Comparison of ENCODE assay signal across 10 cellular contexts in genomic region chr10:107914450-107915276, GRCh38.
DNase-seq lines count a peak whose midpoint lies in the region; ATAC-seq and TF ChIP-seq lines count a peak whose summit lies in the region.
"Had no signal": no experiment of that assay in that cellular context is flagged by ENCODE, and none has a peak within 500 bp of the region (broad histone marks: within the 10 kb centered on the region; RNA-seq: fewer than 3 reads in every experiment).

No MANE protein-coding gene starts in this region.

- ATAC-seq in HG03159 (IDR thresholded peaks at IDR 0.05; ENCODE audit: unreplicated experiment) (peak; percentile 45), HG03280 (IDR thresholded peaks at IDR 0.05; ENCODE audit: unreplicated experiment) (no peak), GM19035 (IDR thresholded peaks at IDR 0.05; ENCODE audit: unreplicated experiment) (no peak)
- ATAC-seq: activated naive CD8-positive, alpha-beta T cell treated with anti-CD3 and anti-CD28 coated beads, Interleukin-2, amount 50 U/mL, for 24 hours had no signal

- H3K36me3 ChIP-seq in ACC112 (ENCODE audit: insufficient read depth, low read length) (no peaks in the 10 kb centered on the region), muscle layer of duodenum (ENCODE audit: control insufficient read depth in 1 of 2, insufficient read depth in 2 of 2, low read length in 2 of 2) (no peaks in the 10 kb centered on the region)

- no peaks in the 10 kb centered on the region for H3K9me3 ChIP-seq in muscle layer of duodenum (ENCODE audit: control insufficient read depth in 1 of 2, low read length in 2 of 2)

- H3K4me1 ChIP-seq in ACC112 (ENCODE audit: control insufficient read depth, insufficient read depth, low read length, unreplicated experiment) (no peaks in the 10 kb centered on the region), muscle layer of duodenum (ENCODE audit: control insufficient read depth in 1 of 2, insufficient read depth in 2 of 2, low read length in 2 of 2) (peaks cover 0 to 9% of the 10 kb centered on the region in 2 donors)

- DNase-seq in epithelial cell of esophagus (ENCODE audit: low read depth) (peak; percentile 10), DMS79 treated with DMSO at 0.1 percent for 48 hours (lab: John Stamatoyannopoulos, UW) (no peak), amniotic stem cell (lab: John Stamatoyannopoulos, UW) (no peak)
- DNase-seq: activated naive CD8-positive, alpha-beta T cell treated with anti-CD3 and anti-CD28 coated beads, Interleukin-2, amount 50 U/mL, for 24 hours had no signal

- no peaks in the 10 kb centered on the region for H3K79me2 ChIP-seq in ACC112 (ENCODE audit: control insufficient read depth, insufficient read depth, low read length, unreplicated experiment)

- H3K27ac ChIP-seq in ACC112 (ENCODE audit: low read depth, low read length), result no peak overlapping the region
- no peak overlapping the region for H3K27ac ChIP-seq in muscle layer of duodenum (ENCODE audit: low read length)
- H3K27ac ChIP-seq: C4-2B had no signal

- no peak overlapping the region for H2AFZ ChIP-seq in ACC112 (ENCODE audit: low read length, unreplicated experiment)

- H3K27me3 ChIP-seq in ACC112 (ENCODE audit: insufficient read depth, low read length), result peaks cover 26% of the 10 kb centered on the region
- peaks cover 6% of the 10 kb centered on the region for H3K27me3 ChIP-seq in muscle layer of duodenum (ENCODE audit: low read depth, low read length)

- TF ChIP-seq CTCF in epithelial cell of esophagus (IDR thresholded peaks at IDR 0.05; ENCODE audit: insufficient read depth, low read depth, low read length, missing control alignments), result no peak

- H3K4me3 ChIP-seq in ACC112 (ENCODE audit: low read depth, low read length), result peak overlapping the region; percentile 54
- H3K4me3 ChIP-seq in epithelial cell of esophagus (ENCODE audit: low read length), result peak overlapping the region; percentile 22
- peak overlapping the region; percentile 26 to 60 for H3K4me3 ChIP-seq in muscle layer of duodenum (ENCODE audit: low read depth in 1 of 2, low read length in 2 of 2)
